ENCODE assay signal across 30 cellular contexts in genomic region chr17:29715680-29716079, GRCh38.
DNase-seq lines count a peak whose midpoint lies in the region; ATAC-seq and TF ChIP-seq lines count a peak whose summit lies in the region.
"Had no signal": no experiment of that assay in that cellular context is flagged by ENCODE, and none has a peak within 500 bp of the region (broad histone marks: within the 10 kb centered on the region; RNA-seq: fewer than 3 reads in every experiment).

No MANE protein-coding gene starts in this region.

- H3K9me3 Mint-ChIP-seq in CD8-positive, alpha-beta T cell = no peaks in the 10 kb centered on the region
- H3K9me3 Mint-ChIP-seq in dendritic cell treated with granulocyte-macrophage colony-stimulating factor and Interleukin-4, amounts not matched to agents 40 ng/mL and 50 ng/mL, for 4 days = no peaks in the 10 kb centered on the region
- peaks cover 3% of the 10 kb centered on the region for H3K9me3 Mint-ChIP-seq in natural killer cell treated with Interleukin-12 subunit alpha and Interleukin-12 subunit beta and Interleukin-15 and Interleukin-18, amount 100 ng/mL, for 72 hours
- H3K9me3 Mint-ChIP-seq: WTC11 had no signal

- intact Hi-C loops in CD8-positive, alpha-beta T cell (cut with DNase I, micrococcal nuclease) = no loop called here
- intact Hi-C loops in dendritic cell treated with granulocyte-macrophage colony-stimulating factor and Interleukin-4, amounts not matched to agents 40 ng/mL and 50 ng/mL, for 4 days (cut with micrococcal nuclease) = no loop called here

- peak overlapping the region; percentile 53 for H3K27ac Mint-ChIP-seq in CD8-positive, alpha-beta T cell
- peak overlapping the region; percentile 87 for H3K27ac Mint-ChIP-seq in dendritic cell treated with granulocyte-macrophage colony-stimulating factor and Interleukin-4, amounts not matched to agents 40 ng/mL and 50 ng/mL, for 4 days
- peak overlapping the region; percentile 20 to 37 for H3K27ac Mint-ChIP-seq in natural killer cell treated with Interleukin-12 subunit alpha and Interleukin-12 subunit beta and Interleukin-15 and Interleukin-18, amount 100 ng/mL, for 72 hours
- H3K27ac Mint-ChIP-seq: activated CD8-positive, alpha-beta memory T cell treated with anti-CD3 and anti-CD28 coated beads, Interleukin-2, amount 10 ng/mL, durations not matched to agents 7 days and 5 days; WTC11 had no signal

- no peaks in the 10 kb centered on the region for H3K27me3 ChIP-seq in BLaER1 treated with 17β-estradiol and CSF1 and Interleukin-3, amounts not matched to agents 10 nM and 100 nM
- H3K27me3 ChIP-seq in CD8-positive, alpha-beta T cell (ENCODE audit: insufficient read depth, low read length) = no peaks in the 10 kb centered on the region
- H3K27me3 ChIP-seq: gastroesophageal sphincter, hepatocyte, left lung, Peyer's patch, right atrium auricular region had no signal

- peaks cover 30 to 90% (median 60%) of the 10 kb centered on the region in 11 experiments; a peak in 19 of 22 replicates for H3K36me3 ChIP-seq in BLaER1 treated with 17β-estradiol and CSF1 and Interleukin-3, amounts not matched to agents 10 nM and 100 nM
- no peaks in the 10 kb centered on the region for H3K36me3 ChIP-seq in CD8-positive, alpha-beta T cell (ENCODE audit: insufficient read depth, low read length)
- H3K36me3 ChIP-seq: gastroesophageal sphincter, left lung, Peyer's patch, right atrium auricular region had no signal

- POLR2A ChIA-PET in CD8-positive, alpha-beta T cell (lab: Charles Lee) = interaction anchor here (1.2 to 5.0 kb wide), 2 partner anchors 7 to 10 kb away, joined by 3 to 28 read pairs; no protein-coding TSS in a partner anchor

- H3K27ac ChIP-seq in BLaER1 treated with 17β-estradiol and CSF1 and Interleukin-3, amounts not matched to agents 10 nM and 100 nM = peak overlapping the region; percentile 48 to 98 (median 95); a peak in 21 of 22 replicates
- no peak overlapping the region for H3K27ac ChIP-seq in CD8-positive, alpha-beta T cell (ENCODE audit: low read depth, low read length)
- H3K27ac ChIP-seq: gastroesophageal sphincter, hepatocyte, parathyroid adenoma, right atrium auricular region had no signal

- H3K4me1 ChIP-seq in BLaER1 treated with 17β-estradiol and CSF1 and Interleukin-3, amounts not matched to agents 10 nM and 100 nM = peaks cover 15 to 100% (median 94%) of the 10 kb centered on the region in 10 experiments
- H3K4me1 ChIP-seq in CD8-positive, alpha-beta T cell (ENCODE audit: insufficient read depth, low read length) = peaks cover 40% of the 10 kb centered on the region

- peaks cover 80% of the 10 kb centered on the region for H3K4me1 Mint-ChIP-seq in CD8-positive, alpha-beta T cell (ENCODE audit: low read depth)
- H3K4me1 Mint-ChIP-seq in dendritic cell treated with granulocyte-macrophage colony-stimulating factor and Interleukin-4, amounts not matched to agents 40 ng/mL and 50 ng/mL, for 4 days (ENCODE audit: low read depth) = peaks cover 77% of the 10 kb centered on the region
- H3K4me1 Mint-ChIP-seq in natural killer cell treated with Interleukin-12 subunit alpha and Interleukin-12 subunit beta and Interleukin-15 and Interleukin-18, amount 100 ng/mL, for 72 hours (ENCODE audit: low read depth in 2 of 2) = peaks cover 47 to 61% of the 10 kb centered on the region in 2 donors

- H3K36me3 Mint-ChIP-seq in CD8-positive, alpha-beta T cell = peaks cover 57% of the 10 kb centered on the region
- H3K36me3 Mint-ChIP-seq in dendritic cell treated with granulocyte-macrophage colony-stimulating factor and Interleukin-4, amounts not matched to agents 40 ng/mL and 50 ng/mL, for 4 days (ENCODE audit: low read depth) = peaks cover 36% of the 10 kb centered on the region
- H3K36me3 Mint-ChIP-seq in natural killer cell treated with Interleukin-12 subunit alpha and Interleukin-12 subunit beta and Interleukin-15 and Interleukin-18, amount 100 ng/mL, for 72 hours = no peaks in the 10 kb centered on the region
- H3K36me3 Mint-ChIP-seq: WTC11 had no signal

- CTCF ChIA-PET in CD8-positive, alpha-beta T cell (lab: Charles Lee) = interaction anchor here (1.3 kb wide), 1 partner anchor 9 kb away, joined by 3 read pairs; no protein-coding TSS in a partner anchor

- peak overlapping the region in 5 of 11 experiments; percentile 79 to 90 (median 83); a peak in 8 of 22 replicates for H3K4me2 ChIP-seq in BLaER1 treated with 17β-estradiol and CSF1 and Interleukin-3, amounts not matched to agents 10 nM and 100 nM
- H3K4me2 ChIP-seq: hepatocyte, smooth muscle cell had no signal

- TF ChIP-seq CTCF in CD8-positive, alpha-beta T cell (IDR thresholded peaks at IDR 0.05) = no peak

- no peak overlapping the region for H3K9ac ChIP-seq in BLaER1 treated with 17β-estradiol and CSF1 and Interleukin-3, amounts not matched to agents 10 nM and 100 nM
- H3K9ac ChIP-seq: parathyroid adenoma had no signal

- DNase-seq in CD8-positive, alpha-beta T cell = no peak
- no peak for DNase-seq in natural killer cell treated with Interleukin-12 subunit alpha and Interleukin-12 subunit beta and Interleukin-15 and Interleukin-18, amount 100 ng/mL, for 72 hours (ENCODE audit: low spot score)
- DNase-seq in dermis blood vessel endothelial cell (no peak), NCI-H2227 treated with DMSO at 0.1 percent for 48 hours (lab: John Stamatoyannopoulos, UW) (no peak), NCI-H1436 treated with DMSO at 0.1 percent for 48 hours (lab: John Stamatoyannopoulos, UW) (no peak)
- DNase-seq: activated CD4-positive, alpha-beta T cell treated with anti-CD3 and anti-CD28 coated beads, Interleukin-2, amount 50 U/mL, for 1 hour; activated CD8-positive, alpha-beta memory T cell treated with anti-CD3 and anti-CD28 coated beads, Interleukin-2, amount 10 ng/mL, durations not matched to agents 7 days and 5 days; activated naive CD4-positive, alpha-beta T cell treated with anti-CD3 and anti-CD28 coated beads, Interleukin-2, amount 50 U/mL, for 16 hours; aorta; C1 segment of cervical spinal cord; cortex of kidney; left lung; midbrain; NCI-H1048; NCI-H1694 treated with DMSO at 0.1 percent for 48 hours; NCI-H2171; NCI-H510A treated with DMSO at 0.1 percent for 48 hours; Peyer's patch; SIG-M5; stimulated activated CD4-positive, alpha-beta T cell treated with anti-CD3 and anti-CD28 coated beads, Interleukin-2, amount 100 ng/mL, for 24 hours had no signal

- no peaks in the 10 kb centered on the region for H4K20me1 ChIP-seq in BLaER1 treated with 17β-estradiol and CSF1 and Interleukin-3, amounts not matched to agents 10 nM and 100 nM

- no peak overlapping the region for H3K4me3 Mint-ChIP-seq in CD8-positive, alpha-beta T cell
- no peak overlapping the region for H3K4me3 Mint-ChIP-seq in dendritic cell treated with granulocyte-macrophage colony-stimulating factor and Interleukin-4, amounts not matched to agents 40 ng/mL and 50 ng/mL, for 4 days
- no peak overlapping the region for H3K4me3 Mint-ChIP-seq in natural killer cell treated with Interleukin-12 subunit alpha and Interleukin-12 subunit beta and Interleukin-15 and Interleukin-18, amount 100 ng/mL, for 72 hours
- H3K4me3 Mint-ChIP-seq: activated CD8-positive, alpha-beta memory T cell treated with anti-CD3 and anti-CD28 coated beads, Interleukin-2, amount 10 ng/mL, durations not matched to agents 7 days and 5 days; WTC11 had no signal

- ATAC-seq in CD8-positive, alpha-beta T cell = no peak
- no peak for ATAC-seq in natural killer cell treated with Interleukin-12 subunit alpha and Interleukin-12 subunit beta and Interleukin-15 and Interleukin-18, amount 100 ng/mL, for 72 hours
- no peak for ATAC-seq in HG03175 (IDR thresholded peaks at IDR 0.05; ENCODE audit: unreplicated experiment)
- ATAC-seq: activated CD8-positive, alpha-beta memory T cell treated with anti-CD3 and anti-CD28 coated beads, Interleukin-2, amount 10 ng/mL, durations not matched to agents 7 days and 5 days; gastroesophageal sphincter; HepG2; left lung; WTC11 had no signal

- peaks cover 0 to 4% (median 0%) of the 10 kb centered on the region in 11 experiments; a peak in 2 of 22 replicates for H3K9me3 ChIP-seq in BLaER1 treated with 17β-estradiol and CSF1 and Interleukin-3, amounts not matched to agents 10 nM and 100 nM (replicated peaks in 1 of 11)
- H3K9me3 ChIP-seq in CD8-positive, alpha-beta T cell (ENCODE audit: low read length) = no peaks in the 10 kb centered on the region
- H3K9me3 ChIP-seq: gastroesophageal sphincter, left lung, Peyer's patch, right atrium auricular region had no signal

- H3K27me3 Mint-ChIP-seq in CD8-positive, alpha-beta T cell (ENCODE audit: low read depth) = no peaks in the 10 kb centered on the region
- H3K27me3 Mint-ChIP-seq in dendritic cell treated with granulocyte-macrophage colony-stimulating factor and Interleukin-4, amounts not matched to agents 40 ng/mL and 50 ng/mL, for 4 days = no peaks in the 10 kb centered on the region
- H3K27me3 Mint-ChIP-seq in natural killer cell treated with Interleukin-12 subunit alpha and Interleukin-12 subunit beta and Interleukin-15 and Interleukin-18, amount 100 ng/mL, for 72 hours = no peaks in the 10 kb centered on the region
- H3K27me3 Mint-ChIP-seq: activated CD8-positive, alpha-beta memory T cell treated with anti-CD3 and anti-CD28 coated beads, Interleukin-2, amount 10 ng/mL, durations not matched to agents 7 days and 5 days had no signal

- no peak overlapping the region for H3K4me3 ChIP-seq in BLaER1 treated with 17β-estradiol and CSF1 and Interleukin-3, amounts not matched to agents 10 nM and 100 nM
- H3K4me3 ChIP-seq in CD8-positive, alpha-beta T cell (ENCODE audit: low read depth, low read length) = no peak overlapping the region
- H3K4me3 ChIP-seq: gastroesophageal sphincter, hepatocyte, left lung, Peyer's patch, right atrium auricular region, smooth muscle cell had no signal

Comparison
In these comparisons a context has a peak if more than half of its experiments do, and no peak if none do; other contexts are left out.
1. H3K27ac Mint-ChIP-seq: peak in every context shown above with its lines; median percentile 87 in dendritic cell treated with granulocyte-macrophage colony-stimulating factor and Interleukin-4, amounts not matched to agents 40 ng/mL and 50 ng/mL, for 4 days; 53 in CD8-positive, alpha-beta T cell; 28 in natural killer cell treated with Interleukin-12 subunit alpha and Interleukin-12 subunit beta and Interleukin-15 and Interleukin-18, amount 100 ng/mL, for 72 hours.